ENCODE assay signal across 8 cellular contexts in the genomic region with DNA sequence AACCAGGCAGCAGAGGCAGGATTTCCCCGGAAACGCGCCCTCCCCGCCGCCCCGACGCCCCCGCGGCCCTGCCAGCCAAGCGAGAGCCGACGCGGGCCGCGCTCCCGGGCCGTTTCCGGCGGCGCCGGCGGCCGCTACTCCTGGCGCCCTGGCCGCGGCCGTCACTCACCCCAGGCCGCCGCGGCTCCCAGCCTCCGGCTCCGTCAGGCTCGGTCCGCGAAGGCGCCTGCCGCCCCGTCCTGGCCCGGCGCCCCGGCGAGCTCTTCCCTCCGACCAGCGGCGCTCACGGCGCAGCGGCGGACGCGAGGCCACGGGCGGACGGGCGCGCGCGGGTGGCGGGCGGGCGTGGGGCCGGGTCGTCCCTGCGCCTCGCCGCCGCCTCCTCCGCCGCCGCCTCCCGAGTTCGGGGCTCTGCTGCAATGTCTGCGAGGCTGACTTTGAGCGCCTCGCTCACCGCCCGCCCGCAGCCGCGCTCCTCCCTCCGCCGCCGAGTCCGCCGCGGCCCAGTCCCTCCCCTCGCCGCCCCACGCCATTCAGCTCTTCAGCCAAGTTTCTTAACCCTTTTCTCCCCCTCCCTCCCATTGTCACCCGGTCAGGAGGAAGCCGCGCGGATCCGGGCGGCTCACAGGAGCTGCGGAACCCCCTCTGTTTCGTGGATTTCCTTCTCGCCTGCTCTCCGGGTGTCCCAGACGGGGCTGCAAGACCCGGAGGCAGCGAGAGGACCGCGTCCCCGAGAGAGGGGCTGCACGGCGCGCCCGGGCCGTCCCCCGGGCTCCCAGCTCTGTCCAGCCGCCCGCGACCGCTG. TPM values are rescaled to one million over a fixed set of nuclear protein-coding genes. Genes with fewer than 3 reads are reported as not detected.
A peak's percentile ranks its signal among the peaks of the same experiment; 100 is the strongest.
DNase-seq lines count a peak whose midpoint lies in the region; ATAC-seq, FAIRE-seq and TF ChIP-seq lines count a peak whose summit lies in the region.

Gene NRIP1, minus strand, starts transcription at position 425 of the 805 bp plus-strand sequence. CDS start 96,808 bp downstream, outside the sequence.

- H3K27me3 ChIP-seq in HepG2 (ENCODE audit: control insufficient read depth in 1 of 2, insufficient read depth in 2 of 2, low read length in 2 of 2) = peaks cover 0 to 4% of the 10 kb centered on the region in 2 experiments; a peak in 1 of 5 replicates

- H3K9me3 Mint-ChIP-seq in dendritic cell treated with granulocyte-macrophage colony-stimulating factor and Interleukin-4, amounts not matched to agents 40 ng/mL and 50 ng/mL, for 4 days = no peaks in the 10 kb centered on the region

- in situ Hi-C loops in HepG2 (cut with HindIII; ENCODE audit: extremely low pct_ligation_motif_present, low pct_unique_long_range_greater_than_20kb) = loop anchor here (10.0 kb wide), 3 partner anchors 150 to 420 kb away; no protein-coding TSS in a partner anchor

- peak; percentile 33 for TF ChIP-seq RAD21 in HepG2 (CRISPR knock-in tag; IDR thresholded peaks at IDR 0.05)

- CTCF ChIA-PET in HepG2 (lab: Yijun Ruan, JAX; ENCODE audit: low intra/inter-chr PET ratio, low total read pairs) = no interaction called here

- peaks cover 48% of the 10 kb centered on the region for H3K4me1 Mint-ChIP-seq in dendritic cell treated with granulocyte-macrophage colony-stimulating factor and Interleukin-4, amounts not matched to agents 40 ng/mL and 50 ng/mL, for 4 days (ENCODE audit: low read depth)

- peaks cover 45% of the 10 kb centered on the region for H3K4me1 ChIP-seq in HepG2 (ENCODE audit: insufficient read depth, low read length)

- H3K36me3 Mint-ChIP-seq in dendritic cell treated with granulocyte-macrophage colony-stimulating factor and Interleukin-4, amounts not matched to agents 40 ng/mL and 50 ng/mL, for 4 days (ENCODE audit: low read depth) = peaks cover 18% of the 10 kb centered on the region

- POLR2A ChIA-PET in HepG2 (lab: Yijun Ruan, JAX) = interaction anchor here (0.5 to 2.6 kb wide), 25 partner anchors 10 to 418 kb away, joined by 3 to 35 read pairs (median 4); no protein-coding TSS in a partner anchor

- no TSS peak for BruUV-seq in HepG2 (replicated peaks; lab: Mats Ljungman, UMichigan)

- H3K27me3 Mint-ChIP-seq in dendritic cell treated with granulocyte-macrophage colony-stimulating factor and Interleukin-4, amounts not matched to agents 40 ng/mL and 50 ng/mL, for 4 days = no peaks in the 10 kb centered on the region

- 7% methylated on average over 15 of the region's 115 CpGs for WGBS in HepG2 (ENCODE audit: low lambda C conversion rate)

- peak in 2 of 3 experiments; percentile 77 to 85 for DNase-seq in NCI-H1417 (lab: John Stamatoyannopoulos, UW)
- no peak for DNase-seq in NCI-H1417 treated with DMSO at 0.1 percent for 48 hours (lab: John Stamatoyannopoulos, UW)
- peak; percentile 59 to 78 for DNase-seq in NCI-H524 (lab: John Stamatoyannopoulos, UW)
- peak; percentile 77 for DNase-seq in activated CD4-positive, alpha-beta T cell treated with anti-CD3 and anti-CD28 coated beads, Interleukin-2, amount 50 U/mL, for 4 hours
- peak; percentile 78 for DNase-seq in HepG2 (ENCODE audit: low spot score)
- peak; percentile 70 for DNase-seq in stimulated activated CD4-positive, alpha-beta T cell treated with anti-CD3 and anti-CD28 coated beads, Interleukin-2, amount 100 ng/mL, for 4 hours (ENCODE audit: low read depth)

- H3K27ac Mint-ChIP-seq in dendritic cell treated with granulocyte-macrophage colony-stimulating factor and Interleukin-4, amounts not matched to agents 40 ng/mL and 50 ng/mL, for 4 days = peak within 1 kb of the TSS; percentile 86

- TF ChIP-seq CTCF in HepG2 (CRISPR knock-in tag; IDR thresholded peaks at IDR 0.05) = no peak

- peak; percentile 28 to 75; a peak in 3 of 4 replicates for TF ChIP-seq POLR2A in HepG2 (IDR thresholded peaks at IDR 0.05; ENCODE audit: insufficient read depth in 1 of 2, low read depth in 2 of 2, low read length in 2 of 2)

- H3K9me3 ChIP-seq in HepG2 (ENCODE audit: low read length) = no peaks in the 10 kb centered on the region

- H2AFZ ChIP-seq in HepG2 (ENCODE audit: low read length) = no peak within 1 kb of the TSS

- no peak for FAIRE-seq in HepG2 (lab: Jason Lieb, UNC)

- H3K4me3 Mint-ChIP-seq in dendritic cell treated with granulocyte-macrophage colony-stimulating factor and Interleukin-4, amounts not matched to agents 40 ng/mL and 50 ng/mL, for 4 days = peak within 1 kb of the TSS; percentile 91

- H4K20me1 ChIP-seq in HepG2 (ENCODE audit: insufficient read depth, low read length) = peaks cover 34% of the 10 kb centered on the region

- H3K27ac ChIP-seq in HepG2 (ENCODE audit: extremely low read length, insufficient read depth, low read length) = peak within 1 kb of the TSS; percentile 95

- H3K79me2 ChIP-seq in HepG2 (ENCODE audit: insufficient read depth, low read length) = peaks cover 63% of the 10 kb centered on the region

- ATAC-seq in HG03045 (IDR thresholded peaks at IDR 0.05; ENCODE audit: unreplicated experiment) (peak; percentile 85), HepG2 (peak; percentile 92)

- intact Hi-C loops in dendritic cell treated with granulocyte-macrophage colony-stimulating factor and Interleukin-4, amounts not matched to agents 40 ng/mL and 50 ng/mL, for 4 days (cut with micrococcal nuclease) = loop anchor here (2.0 to 10.0 kb wide), 5 partner anchors 158 to 682 kb away; partner anchors contain the start of gene HSPA13
- intact Hi-C loops in HepG2 (cut with micrococcal nuclease; ENCODE audit: unreplicated experiment) = loop anchor here (1.0 to 5.0 kb wide), 5 partner anchors 67 to 377 kb away; no protein-coding TSS in a partner anchor

- TF ChIP-seq EP300 in HepG2 (IDR thresholded peaks at IDR 0.05; ENCODE audit: low read depth in 2 of 2, low read length in 2 of 2) (0 out of 4 replicates have a peak, but pooled peaks of 1 of the 2 experiments have one; percentile 11), HepG2 (CRISPR knock-in tag; IDR thresholded peaks at IDR 0.05; ENCODE audit: borderline replicate concordance) (peak; percentile 54; the same call in 1 of the 2 replicates)

- H3K4me3 ChIP-seq in HepG2 (replicated peaks in 1 of 3; ENCODE audit: insufficient read depth in 1 of 3, low read depth in 2 of 3, low read length in 3 of 3) = peak within 1 kb of the TSS; percentile 83 to 95 (median 92)

- H3K36me3 ChIP-seq in HepG2 (replicated peaks in 1 of 2; ENCODE audit: control insufficient read depth in 1 of 2, insufficient read depth in 2 of 2, low read length in 2 of 2) = no peaks in the 10 kb centered on the region

- H3K4me2 ChIP-seq in HepG2 (ENCODE audit: low read depth, low read length) = peak within 1 kb of the TSS; percentile 81

- H3K9ac ChIP-seq in HepG2 (ENCODE audit: insufficient read depth, low read depth, low read length) = peak within 1 kb of the TSS; percentile 97

TF ChIP-seq in HepG2, 621 proteins besides CTCF, POLR2A, EP300 and RAD21 (continues in another document):
- TF ChIP-seq, protein P1, sequence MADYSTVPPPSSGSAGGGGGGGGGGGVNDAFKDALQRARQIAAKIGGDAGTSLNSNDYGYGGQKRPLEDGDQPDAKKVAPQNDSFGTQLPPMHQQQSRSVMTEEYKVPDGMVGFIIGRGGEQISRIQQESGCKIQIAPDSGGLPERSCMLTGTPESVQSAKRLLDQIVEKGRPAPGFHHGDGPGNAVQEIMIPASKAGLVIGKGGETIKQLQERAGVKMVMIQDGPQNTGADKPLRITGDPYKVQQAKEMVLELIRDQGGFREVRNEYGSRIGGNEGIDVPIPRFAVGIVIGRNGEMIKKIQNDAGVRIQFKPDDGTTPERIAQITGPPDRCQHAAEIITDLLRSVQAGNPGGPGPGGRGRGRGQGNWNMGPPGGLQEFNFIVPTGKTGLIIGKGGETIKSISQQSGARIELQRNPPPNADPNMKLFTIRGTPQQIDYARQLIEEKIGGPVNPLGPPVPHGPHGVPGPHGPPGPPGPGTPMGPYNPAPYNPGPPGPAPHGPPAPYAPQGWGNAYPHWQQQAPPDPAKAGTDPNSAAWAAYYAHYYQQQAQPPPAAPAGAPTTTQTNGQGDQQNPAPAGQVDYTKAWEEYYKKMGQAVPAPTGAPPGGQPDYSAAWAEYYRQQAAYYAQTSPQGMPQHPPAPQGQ (CRISPR knock-in tag; IDR thresholded peaks at IDR 0.05; ENCODE audit: borderline replicate concordance) = no peak
- TF ChIP-seq ZBTB46 (CRISPR knock-in tag; IDR thresholded peaks at IDR 0.05; ENCODE audit: borderline replicate concordance) = no peak

RNA-seq across cellular contexts. Expression of gene NRIP1, which starts in this region (rescaled TPM):
- total RNA-seq in HepG2 (2016; rRNA removed; fragmentation: Illumina TruSeq; extraction: Trizol) = 69.0 and 99.0 TPM in 2 replicates
- 27.6 and 36.4 TPM in 2 replicates for total RNA-seq in HepG2 (2016; cell fraction: cytosol; rRNA removed; fragmentation: Illumina TruSeq; extraction: Trizol; ENCODE audit: low read depth)
- total RNA-seq in HepG2 (2016; cell fraction: insoluble cytoplasmic fraction; rRNA removed; fragmentation: Illumina TruSeq; extraction: Trizol) = 66.8 and 94.5 TPM in 2 replicates
- 25.1 and 28.0 TPM in 2 replicates for total RNA-seq in HepG2 (2016; cell fraction: membrane; rRNA removed; fragmentation: Illumina TruSeq; extraction: Trizol)
- 94.9 and 106 TPM in 2 replicates for total RNA-seq in HepG2 (2016; cell fraction: nucleus; rRNA removed; fragmentation: Illumina TruSeq; extraction: Trizol)
- 18.1 and 21.0 TPM in 2 replicates for polyA plus RNA-seq in HepG2 (2011; rRNA removed)
- 7.6 and 13.3 TPM in 2 replicates for polyA plus RNA-seq in HepG2 (2011; cell fraction: cytosol; rRNA removed)
- polyA plus RNA-seq in HepG2 (2011; cell fraction: nucleus; rRNA removed) = 13.9 and 17.0 TPM in 2 replicates
- 28.1 and 32.1 TPM in 2 replicates for polyA plus RNA-seq in HepG2 (2012)
- 1.1 and 1.3 TPM in 2 replicates for polyA plus RNA-seq in HepG2 (2016; cell fraction: cytosol; fragmentation: Illumina TruSeq; extraction: Trizol; ENCODE audit: low read depth)
- 40.5 and 44.9 TPM in 2 replicates for polyA plus RNA-seq in HepG2 (2016; cell fraction: insoluble cytoplasmic fraction; fragmentation: Illumina TruSeq; extraction: Trizol; ENCODE audit: low read depth)
- polyA plus RNA-seq in HepG2 (2016; cell fraction: membrane; fragmentation: Illumina TruSeq; extraction: Trizol; ENCODE audit: low read depth) = 4.3 and 4.9 TPM in 2 replicates
- polyA plus RNA-seq in HepG2 (2016; cell fraction: nucleus; fragmentation: Illumina TruSeq; extraction: Trizol; ENCODE audit: insufficient read depth, low read depth) = 46.0 and 49.0 TPM in 2 replicates
- polyA minus RNA-seq in HepG2 (2011; rRNA and poly(A)+ RNA removed; ENCODE audit: low replicate concordance) = 5.6 and 32.4 TPM in 2 replicates
- polyA minus RNA-seq in HepG2 (2011; cell fraction: cytosol; rRNA and poly(A)+ RNA removed) = 42.3 and 56.3 TPM in 2 replicates
- polyA minus RNA-seq in HepG2 (2011; cell fraction: nucleus; rRNA and poly(A)+ RNA removed) = 188 and 226 TPM in 2 replicates
